Comparison of ENCODE assay signal across 8 cellular contexts in the genomic region with DNA sequence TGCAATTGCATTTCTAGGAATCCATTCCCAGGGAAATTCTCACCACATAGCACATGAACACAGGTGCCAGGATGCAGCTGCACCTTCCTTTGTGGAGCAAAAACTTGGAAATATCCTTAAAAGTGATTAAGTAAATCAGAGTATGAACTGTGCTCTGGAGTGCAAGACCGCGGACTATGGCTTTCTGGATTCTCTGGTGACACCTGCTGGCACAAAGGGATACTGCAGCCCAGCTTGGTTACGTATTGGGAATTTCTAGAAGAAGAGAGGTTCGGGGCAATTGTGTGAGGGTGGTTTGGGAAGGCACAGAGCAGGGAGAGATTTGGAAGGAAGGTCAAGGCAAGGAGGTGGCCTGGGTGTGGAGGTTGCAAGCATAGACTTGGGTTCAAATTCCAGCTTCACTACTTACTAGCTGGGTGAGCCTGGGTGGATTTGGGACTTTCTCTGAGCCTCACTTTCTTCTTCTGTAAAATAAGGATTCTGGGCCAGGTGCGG. TPM values are rescaled to one million over a fixed set of nuclear protein-coding genes. Genes with fewer than 3 reads are reported as not detected.
DNase-seq lines count a peak whose midpoint lies in the region; ATAC-seq, FAIRE-seq and TF ChIP-seq lines count a peak whose summit lies in the region.

No MANE protein-coding gene starts in this region.

- no peaks in the 10 kb centered on the region for H3K79me2 ChIP-seq in smooth muscle cell (ENCODE audit: low read depth)

- H4K20me1 ChIP-seq in smooth muscle cell (ENCODE audit: low read depth), result no peaks in the 10 kb centered on the region

- FAIRE-seq in G401.6 (lab: Jason Lieb, UNC), result peak; percentile 76

- no peak overlapping the region for H3K4me3 ChIP-seq in smooth muscle cell

- H3K9ac ChIP-seq in smooth muscle cell (ENCODE audit: low read depth), result no peak overlapping the region

- peak; percentile 93 for TF ChIP-seq CTCF in smooth muscle cell (IDR thresholded peaks at IDR 0.05; ENCODE audit: borderline replicate concordance, insufficient read depth, poor library complexity, severe bottlenecking)

- DNase-seq in NCI-H1092 (lab: John Stamatoyannopoulos, UW) (peak; percentile 29), T-helper 1 cell (peak; percentile 42 to 80 (median 71)), amygdala (lab: John Stamatoyannopoulos, UW) (peak in 46 of 56 donors; percentile 10 to 90 (median 52)), hippocampal formation (lab: John Stamatoyannopoulos, UW) (peak; percentile 44 to 73), smooth muscle cell (lab: John Stamatoyannopoulos, UW; ENCODE audit: unreplicated experiment) (peak; percentile 67), HPDE6-E6E7 (ENCODE audit: extremely low spot score) (no peak)

- H3K9me3 ChIP-seq in smooth muscle cell (replicated peaks; ENCODE audit: low read depth), result no peaks in the 10 kb centered on the region

- WGBS in smooth muscle cell (ENCODE audit: low lambda C conversion rate), result 34% methylated on average over 5 of the region's 5 CpGs

- peaks cover 15% of the 10 kb centered on the region for H3F3A ChIP-seq in smooth muscle cell (ENCODE audit: low read depth)

- no peak overlapping the region for H2AFZ ChIP-seq in smooth muscle cell (ENCODE audit: low read depth)

- H3K27me3 ChIP-seq in smooth muscle cell (ENCODE audit: low read depth), result no peaks in the 10 kb centered on the region

- H3K4me1 ChIP-seq in smooth muscle cell (ENCODE audit: low read depth), result peaks cover 15% of the 10 kb centered on the region

- no peak for ATAC-seq in HG02938 (IDR thresholded peaks at IDR 0.05; ENCODE audit: unreplicated experiment)

- no peak overlapping the region for H3K27ac ChIP-seq in smooth muscle cell (ENCODE audit: low read depth)

- H3K4me2 ChIP-seq in smooth muscle cell, result no peak overlapping the region

- H3K36me3 ChIP-seq in smooth muscle cell (ENCODE audit: low read depth), result no peaks in the 10 kb centered on the region

RNA-seq across cellular contexts. Expression of a gene that starts 15.9 kb away (rescaled TPM):
- total RNA-seq in smooth muscle cell, result 36.6 and 45.8 TPM in 2 replicates
- polyA plus RNA-seq in smooth muscle cell, result 47.4 and 64.3 TPM in 2 replicates

RNA-seq across cellular contexts. Expression of a gene that starts 21.3 kb away (rescaled TPM):
- total RNA-seq in smooth muscle cell, result 32.0 and 38.0 TPM in 2 replicates
- 112 and 117 TPM in 2 replicates for polyA plus RNA-seq in smooth muscle cell

RNA-seq across cellular contexts. Expression of a gene that starts 56.4 kb away (rescaled TPM):
- 94.1 and 94.8 TPM in 2 replicates for total RNA-seq in smooth muscle cell
- polyA plus RNA-seq in smooth muscle cell, result 128 and 141 TPM in 2 replicates
